In genomic region chr19:7400815-7401214, GRCh38 we compare ENCODE assay signal across 28 cellular contexts.
"Had no signal": no experiment of that assay in that cellular context is flagged by ENCODE, and none has a peak within 500 bp of the region (broad histone marks: within the 10 kb centered on the region; RNA-seq: fewer than 3 reads in every experiment).

No MANE protein-coding gene starts in this region.

- H3K27ac ChIP-seq: ascending aorta, brain microvascular endothelial cell, cardiac muscle cell, SK-N-MC, VCaP had no signal

- H3K9me3 ChIP-seq: ascending aorta had no signal

- H3K9me3 Mint-ChIP-seq: activated naive CD4-positive, alpha-beta T cell treated with anti-CD3 and anti-CD28 coated beads, Interleukin-2, amount 50 U/mL, for 72 hours; activated naive CD8-positive, alpha-beta T cell treated with anti-CD3 and anti-CD28 coated beads, Interleukin-2, amount 50 U/mL, for 24 hours; activated T-cell treated with anti-CD3 and anti-CD28 coated beads, Interleukin-2, amount 50 U/mL, for 4 hours had no signal

- H3K36me3 ChIP-seq: brain microvascular endothelial cell, cardiac muscle cell had no signal

- H3K27me3 ChIP-seq: ascending aorta, brain microvascular endothelial cell, cardiac muscle cell had no signal

- ATAC-seq: activated CD8-positive, alpha-beta T cell treated with anti-CD3 and anti-CD28 coated beads, Interleukin-2, amount 10 ng/mL, durations not matched to agents 7 days and 5 days; activated naive CD4-positive, alpha-beta T cell treated with anti-CD3 and anti-CD28 coated beads, Interleukin-2, amount 50 U/mL, for 72 hours; activated naive CD8-positive, alpha-beta T cell treated with anti-CD3 and anti-CD28 coated beads, Interleukin-2, amount 50 U/mL, for 24 hours; activated T-cell treated with anti-CD3 and anti-CD28 coated beads, Interleukin-2, amount 50 U/mL, for 4 hours; Panc1; Right ventricle myocardium inferior had no signal

- H3K27me3 Mint-ChIP-seq: activated naive CD8-positive, alpha-beta T cell treated with anti-CD3 and anti-CD28 coated beads, Interleukin-2, amount 50 U/mL, for 24 hours had no signal

- H3K27ac Mint-ChIP-seq: activated CD8-positive, alpha-beta T cell treated with anti-CD3 and anti-CD28 coated beads, Interleukin-2, amount 10 ng/mL, durations not matched to agents 7 days and 5 days; activated naive CD4-positive, alpha-beta T cell treated with anti-CD3 and anti-CD28 coated beads, Interleukin-2, amount 50 U/mL, for 72 hours; activated naive CD8-positive, alpha-beta T cell treated with anti-CD3 and anti-CD28 coated beads, Interleukin-2, amount 50 U/mL, for 24 hours had no signal

- H3K4me3 ChIP-seq: ascending aorta, cardiac muscle cell, SK-N-MC had no signal

- DNase-seq: activated CD4-positive, alpha-beta T cell treated with anti-CD3 and anti-CD28 coated beads for 4 hours; activated CD4-positive, alpha-beta T cell treated with anti-CD3 and anti-CD28 coated beads, Interleukin-2, amount 50 U/mL, for 4 hours; activated CD8-positive, alpha-beta memory T cell treated with anti-CD3 and anti-CD28 coated beads, Interleukin-2, amount 50 U/mL, for 48 hours; activated CD8-positive, alpha-beta T cell treated with anti-CD3 and anti-CD28 coated beads, Interleukin-2, amount 10 ng/mL, durations not matched to agents 7 days and 5 days; activated effector memory CD4-positive, alpha-beta T cell treated with anti-CD3 and anti-CD28 coated beads, Interleukin-2, amount 50 U/mL, for 16 hours; activated naive CD4-positive, alpha-beta T cell treated with Interleukin-2 at 50 U/mL for 16 hours; activated naive CD8-positive, alpha-beta T cell treated with anti-CD3 and anti-CD28 coated beads, Interleukin-2, amount 50 U/mL, for 24 hours; activated T-cell treated with anti-CD3 and anti-CD28 coated beads, Interleukin-2, amount 50 U/mL, for 4 hours; amniotic stem cell; brain microvascular endothelial cell; NCI-H1092; NCI-H1417 treated with DMSO at 0.1 percent for 48 hours; NCI-H1694 treated with DMSO at 0.1 percent for 48 hours; NCI-H2029 treated with DMSO at 0.1 percent for 48 hours; NCI-H345; NCI-H510A; NCI-H69; NK-92 treated with Interleukin-12 subunit alpha and Interleukin-12 subunit beta, amount 100 ng/mL, for 24 hours; OCI-M1; RPMI8226; T-helper 1 cell had no signal

- H3K4me3 Mint-ChIP-seq: activated CD8-positive, alpha-beta T cell treated with anti-CD3 and anti-CD28 coated beads, Interleukin-2, amount 10 ng/mL, durations not matched to agents 7 days and 5 days; activated naive CD8-positive, alpha-beta T cell treated with anti-CD3 and anti-CD28 coated beads, Interleukin-2, amount 50 U/mL, for 24 hours; activated T-cell treated with anti-CD3 and anti-CD28 coated beads, Interleukin-2, amount 50 U/mL, for 4 hours had no signal
